In the genomic region with DNA sequence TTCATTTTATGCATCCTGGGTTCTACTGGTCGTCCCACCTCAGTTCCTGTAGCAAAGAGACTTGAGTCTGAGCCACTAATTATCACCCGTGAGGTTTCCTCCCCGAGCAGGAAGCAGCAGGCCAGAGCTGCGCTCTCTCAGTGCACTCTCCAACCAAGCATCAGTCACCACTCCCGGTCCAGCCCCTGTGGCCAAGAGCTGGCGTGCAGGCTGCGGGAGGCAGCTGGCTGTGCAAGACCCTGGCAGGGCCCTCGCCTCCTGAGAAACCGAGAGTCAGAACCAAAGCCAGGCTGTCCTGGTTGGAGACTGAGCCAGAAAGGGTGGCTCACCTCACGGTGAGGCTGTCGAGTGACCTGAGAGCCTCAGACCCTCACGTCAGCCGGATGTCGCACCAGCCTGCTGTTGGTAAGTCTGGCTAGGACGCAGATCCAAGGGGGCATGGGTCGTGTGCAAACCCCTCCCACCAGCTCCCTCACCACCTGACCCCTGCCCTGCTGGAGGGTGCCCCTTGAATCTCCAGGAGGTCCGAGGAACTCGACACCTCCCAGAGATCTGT, we compare ENCODE assay signal across 15 cellular contexts. TPM values are rescaled to one million over a fixed set of nuclear protein-coding genes. Genes with fewer than 3 reads are reported as not detected.
A peak's percentile ranks its signal among the peaks of the same experiment; 100 is the strongest.
DNase-seq lines count a peak whose midpoint lies in the region; FAIRE-seq and TF ChIP-seq lines count a peak whose summit lies in the region.
"Had no signal": no experiment of that assay in that cellular context is flagged by ENCODE, and none has a peak within 500 bp of the region (broad histone marks: within the 10 kb centered on the region; RNA-seq: fewer than 3 reads in every experiment).

No MANE protein-coding gene starts in this region.

- no peaks in the 10 kb centered on the region for H3K36me3 ChIP-seq in ACC112 (ENCODE audit: insufficient read depth, low read length)
- peaks cover 0 to 7% of the 10 kb centered on the region in 2 experiments; a peak in 1 of 3 replicates for H3K36me3 ChIP-seq in HEK293 (ENCODE audit: control insufficient read depth in 2 of 2, insufficient read depth in 1 of 2, low read length in 2 of 2)
- H3K36me3 ChIP-seq in astrocyte (ENCODE audit: insufficient read depth, low read length): no peaks in the 10 kb centered on the region
- H3K36me3 ChIP-seq: upper lobe of right lung had no signal

- peak overlapping the region; percentile 48 for H3K27ac Mint-ChIP-seq in astrocyte (ENCODE audit: unreplicated experiment)
- H3K27ac Mint-ChIP-seq in activated naive CD4-positive, alpha-beta T cell treated with anti-CD3 and anti-CD28 coated beads, Interleukin-2, amount 10 ng/mL, durations not matched to agents 7 days and 5 days: no peak overlapping the region
- no peak overlapping the region for H3K27ac Mint-ChIP-seq in activated T-helper 2 cell treated with anti-CD3 and anti-CD28 coated beads, Interferon-gamma antibody, Interleukin-2, Interleukin-4, amounts not matched to agents 10 μg/mL and 5 μg/mL and 100 μg/mL, durations not matched to agents 14 hours and 24 hours and 36 hours
- H3K27ac Mint-ChIP-seq in MCF 10A (ENCODE audit: low read depth, unreplicated experiment): no peak overlapping the region

- H3K4me1 ChIP-seq in ACC112 (ENCODE audit: control insufficient read depth, insufficient read depth, low read length, unreplicated experiment) (peaks cover 53% of the 10 kb centered on the region), HEK293 (ENCODE audit: control insufficient read depth, insufficient read depth, low read length) (no peaks in the 10 kb centered on the region), astrocyte (ENCODE audit: insufficient read depth, low read length) (peaks cover 44% of the 10 kb centered on the region)

- H3K27ac ChIP-seq in ACC112 (ENCODE audit: low read depth, low read length) (peak overlapping the region; percentile 94), HEK293 (ENCODE audit: extremely low read depth, low read depth, low read length) (no peak overlapping the region), astrocyte (ENCODE audit: low read depth, low read length) (peak overlapping the region; percentile 81), dorsolateral prefrontal cortex (no peak overlapping the region)
- H3K27ac ChIP-seq: esophagus squamous epithelium, upper lobe of right lung had no signal

- POLR2A ChIA-PET in HEK293 (lab: Yijun Ruan, JAX) (no interaction called here), MCF 10A (lab: Yijun Ruan, JAX) (interaction anchor here (1.4 to 1.5 kb wide), 2 partner anchors 10 to 12 kb away, joined by 4 to 6 read pairs; no protein-coding TSS in a partner anchor)

- H3K79me2 ChIP-seq in ACC112 (ENCODE audit: control insufficient read depth, insufficient read depth, low read length, unreplicated experiment) (peaks cover 35% of the 10 kb centered on the region), astrocyte (ENCODE audit: insufficient read depth, low read length) (peaks cover 46% of the 10 kb centered on the region)

- H3K4me3 ChIP-seq in ACC112 (ENCODE audit: low read depth, low read length) (peak overlapping the region; percentile 50), HEK293 (ENCODE audit: low read depth, low read length) (no peak overlapping the region), astrocyte (ENCODE audit: insufficient read depth, low read depth, low read length) (peak overlapping the region; percentile 30), dorsolateral prefrontal cortex (peak overlapping the region in 9 of 59 donors; percentile 4 to 42 (median 17))
- H3K4me3 ChIP-seq: esophagus squamous epithelium, upper lobe of right lung had no signal

- peaks cover 3% of the 10 kb centered on the region for H3K27me3 Mint-ChIP-seq in astrocyte (ENCODE audit: low read depth, unreplicated experiment)
- H3K27me3 Mint-ChIP-seq in activated naive CD4-positive, alpha-beta T cell treated with anti-CD3 and anti-CD28 coated beads, Interleukin-2, amount 10 ng/mL, durations not matched to agents 7 days and 5 days: peaks cover 17% of the 10 kb centered on the region
- peaks cover 2% of the 10 kb centered on the region for H3K27me3 Mint-ChIP-seq in activated T-helper 2 cell treated with anti-CD3 and anti-CD28 coated beads, Interferon-gamma antibody, Interleukin-2, Interleukin-4, amounts not matched to agents 10 μg/mL and 5 μg/mL and 100 μg/mL, durations not matched to agents 14 hours and 24 hours and 36 hours (ENCODE audit: low read depth)
- no peaks in the 10 kb centered on the region for H3K27me3 Mint-ChIP-seq in MCF 10A (ENCODE audit: insufficient read depth, unreplicated experiment)

- H2AFZ ChIP-seq in ACC112 (ENCODE audit: low read length, unreplicated experiment) (no peak overlapping the region), astrocyte (ENCODE audit: low read depth, low read length) (peak overlapping the region; percentile 75)

- H3K9me3 ChIP-seq in HEK293 (ENCODE audit: control insufficient read depth, insufficient read depth, low read depth, low read length) (no peaks in the 10 kb centered on the region), astrocyte (ENCODE audit: insufficient read depth, low read depth, low read length) (no peaks in the 10 kb centered on the region)
- H3K9me3 ChIP-seq: esophagus squamous epithelium, upper lobe of right lung had no signal

- BruUV-seq in MCF 10A (replicated peaks; lab: Mats Ljungman, UMichigan): no TSS peak

- peak overlapping the region; percentile 57 for H3K9ac ChIP-seq in astrocyte (ENCODE audit: low read length)

- CTCF ChIA-PET in HEK293 (lab: Yijun Ruan, JAX) (interaction anchor here (1.3 kb wide), 1 partner anchor 246 kb away, joined by 4 read pairs; no protein-coding TSS in a partner anchor), MCF 10A (lab: Yijun Ruan, JAX) (interaction anchor here (0.6 to 0.7 kb wide), 3 partner anchors 18 to 360 kb away, joined by 3 to 4 read pairs (median 4); no protein-coding TSS in a partner anchor)
- CTCF ChIA-PET in activated naive CD4-positive, alpha-beta T cell treated with anti-CD3 and anti-CD28 coated beads, Interleukin-2, amount 10 ng/mL, durations not matched to agents 7 days and 5 days (lab: Charles Lee): no interaction called here

- H3K4me1 Mint-ChIP-seq in astrocyte (ENCODE audit: low read depth, unreplicated experiment) (peaks cover 48% of the 10 kb centered on the region), MCF 10A (ENCODE audit: insufficient read depth, unreplicated experiment) (peaks cover 35% of the 10 kb centered on the region)
- H3K4me1 Mint-ChIP-seq in activated naive CD4-positive, alpha-beta T cell treated with anti-CD3 and anti-CD28 coated beads, Interleukin-2, amount 10 ng/mL, durations not matched to agents 7 days and 5 days: no peaks in the 10 kb centered on the region
- no peaks in the 10 kb centered on the region for H3K4me1 Mint-ChIP-seq in activated T-helper 2 cell treated with anti-CD3 and anti-CD28 coated beads, Interferon-gamma antibody, Interleukin-2, Interleukin-4, amounts not matched to agents 10 μg/mL and 5 μg/mL and 100 μg/mL, durations not matched to agents 14 hours and 24 hours and 36 hours (ENCODE audit: low read depth)

- DNase-seq in astrocyte (ENCODE audit: low read depth): peak; percentile 65
- peak; percentile 35 for DNase-seq in iris pigment epithelial cell (ENCODE audit: low read depth)
- no peak for DNase-seq in activated naive CD4-positive, alpha-beta T cell treated with anti-CD3 and anti-CD28 coated beads, Interleukin-2, amount 10 ng/mL, durations not matched to agents 7 days and 5 days
- no peak for DNase-seq in activated T-helper 2 cell treated with anti-CD3 and anti-CD28 coated beads, Interferon-gamma antibody, Interleukin-2, Interleukin-4, amounts not matched to agents 10 μg/mL and 5 μg/mL and 100 μg/mL, durations not matched to agents 14 hours and 24 hours and 36 hours (ENCODE audit: low spot score)
- DNase-seq in dorsolateral prefrontal cortex: no peak
- DNase-seq in MCF 10A (ENCODE audit: unreplicated experiment): no peak
- DNase-seq: activated naive CD4-positive, alpha-beta T cell treated with anti-CD3 and anti-CD28 coated beads, Interleukin-2, amount 50 U/mL, for 16 hours; DMS79; esophagus squamous epithelium; SHP77 treated with DMSO at 0.1 percent for 48 hours; stimulated activated CD4-positive, alpha-beta T cell treated with anti-CD3 and anti-CD28 coated beads, Interleukin-2, amount 100 ng/mL, for 24 hours; upper lobe of right lung had no signal

- intact Hi-C loops in activated T-helper 2 cell treated with anti-CD3 and anti-CD28 coated beads, Interferon-gamma antibody, Interleukin-2, Interleukin-4, amounts not matched to agents 10 μg/mL and 5 μg/mL and 100 μg/mL, durations not matched to agents 14 hours and 24 hours and 36 hours (cut with micrococcal nuclease): no loop called here
- intact Hi-C loops in dorsolateral prefrontal cortex (cut with DNase I): loop anchor here in 1 of 2 donors (5.0 kb wide), 1 partner anchor 62 kb away; no protein-coding TSS in a partner anchor
- intact Hi-C loops in MCF 10A (cut with micrococcal nuclease): loop anchor here (5.0 kb wide), 1 partner anchor 37 kb away; no protein-coding TSS in a partner anchor

- no peak overlapping the region for H3K4me3 Mint-ChIP-seq in astrocyte (ENCODE audit: unreplicated experiment)
- H3K4me3 Mint-ChIP-seq in activated naive CD4-positive, alpha-beta T cell treated with anti-CD3 and anti-CD28 coated beads, Interleukin-2, amount 10 ng/mL, durations not matched to agents 7 days and 5 days: no peak overlapping the region
- H3K4me3 Mint-ChIP-seq in activated T-helper 2 cell treated with anti-CD3 and anti-CD28 coated beads, Interferon-gamma antibody, Interleukin-2, Interleukin-4, amounts not matched to agents 10 μg/mL and 5 μg/mL and 100 μg/mL, durations not matched to agents 14 hours and 24 hours and 36 hours (ENCODE audit: low read depth): no peak overlapping the region
- no peak overlapping the region for H3K4me3 Mint-ChIP-seq in MCF 10A (ENCODE audit: unreplicated experiment)

- H3K36me3 Mint-ChIP-seq in astrocyte (ENCODE audit: low read depth, unreplicated experiment): peaks cover 10% of the 10 kb centered on the region
- H3K36me3 Mint-ChIP-seq in activated naive CD4-positive, alpha-beta T cell treated with anti-CD3 and anti-CD28 coated beads, Interleukin-2, amount 10 ng/mL, durations not matched to agents 7 days and 5 days: no peaks in the 10 kb centered on the region
- no peaks in the 10 kb centered on the region for H3K36me3 Mint-ChIP-seq in activated T-helper 2 cell treated with anti-CD3 and anti-CD28 coated beads, Interferon-gamma antibody, Interleukin-2, Interleukin-4, amounts not matched to agents 10 μg/mL and 5 μg/mL and 100 μg/mL, durations not matched to agents 14 hours and 24 hours and 36 hours (ENCODE audit: low read depth)
- peaks cover 6% of the 10 kb centered on the region for H3K36me3 Mint-ChIP-seq in MCF 10A (ENCODE audit: insufficient read depth, unreplicated experiment)

- H3K27me3 ChIP-seq in ACC112 (ENCODE audit: insufficient read depth, low read length): no peaks in the 10 kb centered on the region
- H3K27me3 ChIP-seq in astrocyte (ENCODE audit: insufficient read depth, low read length): no peaks in the 10 kb centered on the region
- H3K27me3 ChIP-seq in dorsolateral prefrontal cortex: no peaks in the 10 kb centered on the region
- H3K27me3 ChIP-seq: esophagus squamous epithelium, upper lobe of right lung had no signal

- peaks cover 3% of the 10 kb centered on the region for H3K9me3 Mint-ChIP-seq in astrocyte (ENCODE audit: unreplicated experiment)
- no peaks in the 10 kb centered on the region for H3K9me3 Mint-ChIP-seq in activated naive CD4-positive, alpha-beta T cell treated with anti-CD3 and anti-CD28 coated beads, Interleukin-2, amount 10 ng/mL, durations not matched to agents 7 days and 5 days
- no peaks in the 10 kb centered on the region for H3K9me3 Mint-ChIP-seq in activated T-helper 2 cell treated with anti-CD3 and anti-CD28 coated beads, Interferon-gamma antibody, Interleukin-2, Interleukin-4, amounts not matched to agents 10 μg/mL and 5 μg/mL and 100 μg/mL, durations not matched to agents 14 hours and 24 hours and 36 hours
- no peaks in the 10 kb centered on the region for H3K9me3 Mint-ChIP-seq in MCF 10A (ENCODE audit: unreplicated experiment)

- H3K4me2 ChIP-seq in astrocyte (ENCODE audit: low read length): peak overlapping the region; percentile 75

- TF ChIP-seq CTCF in HEK293 (tag by site-specific recombination; IDR thresholded peaks at IDR 0.05) (no peak), astrocyte (IDR thresholded peaks at IDR 0.05; ENCODE audit: insufficient read depth, low read depth, low read length) (no peak), dorsolateral prefrontal cortex (IDR thresholded peaks at IDR 0.05 in 54 of 56, conservative IDR thresholded peaks at IDR 0.05 in 2 of 56; ENCODE audit: low read depth in 1 of 56, partially characterized antibody in 56 of 56) (no peak), MCF 10A (IDR thresholded peaks at IDR 0.05; ENCODE audit: unreplicated experiment) (no peak)

- FAIRE-seq in astrocyte (lab: Jason Lieb, UNC): no peak
- FAIRE-seq: GM12891 had no signal

- H4K20me1 ChIP-seq in astrocyte (ENCODE audit: insufficient read depth, low read length): peaks cover 17% of the 10 kb centered on the region

RNA-seq across cellular contexts. Expression of gene STEAP3, which starts 7.1 kb away (rescaled TPM):
- total RNA-seq in astrocyte (38.8 and 43.1 TPM in 2 replicates), dorsolateral prefrontal cortex (10 to 100 TPM in 8 of 120 experiments, 1 to 10 TPM in 112; 1.0 to 15.2 (median 4.1) TPM), MCF 10A (2022) (23.8 and 25.0 TPM in 2 replicates)
- total RNA-seq in activated T-helper 2 cell treated with anti-CD3 and anti-CD28 coated beads, Interferon-gamma antibody, Interleukin-2, Interleukin-4, amounts not matched to agents 10 μg/mL and 5 μg/mL and 100 μg/mL, durations not matched to agents 14 hours and 24 hours and 36 hours: 0.55 and 0.78 TPM in 2 replicates

Comparison
In these comparisons a context has a peak if more than half of its experiments do, and no peak if none do; other contexts are left out.
1. H3K27ac ChIP-seq: peak in ACC112 (single experiment) and astrocyte (single experiment); none in HEK293 (single experiment) and dorsolateral prefrontal cortex (0 of 59).
2. DNase-seq: peak in astrocyte (single experiment) and iris pigment epithelial cell (single experiment); none in activated naive CD4-positive, alpha-beta T cell treated with anti-CD3 and anti-CD28 coated beads, Interleukin-2, amount 10 ng/mL, durations not matched to agents 7 days and 5 days (single experiment), activated T-helper 2 cell treated with anti-CD3 and anti-CD28 coated beads, Interferon-gamma antibody, Interleukin-2, Interleukin-4, amounts not matched to agents 10 μg/mL and 5 μg/mL and 100 μg/mL, durations not matched to agents 14 hours and 24 hours and 36 hours (single experiment), dorsolateral prefrontal cortex (0 of 10) and MCF 10A (single experiment).